In genomic region chr11:74466916-74467885, GRCh38 we compare ENCODE assay signal across 9 cellular contexts. TPM values are rescaled to one million over a fixed set of nuclear protein-coding genes. Genes with fewer than 3 reads are reported as not detected.
A peak's percentile ranks its signal among the peaks of the same experiment; 100 is the strongest.
DNase-seq lines count a peak whose midpoint lies in the region; TF ChIP-seq lines count a peak whose summit lies in the region.
"Had no signal": no experiment of that assay in that cellular context is flagged by ENCODE, and none has a peak within 500 bp of the region (broad histone marks: within the 10 kb centered on the region; RNA-seq: fewer than 3 reads in every experiment).

TSS of gene KCNE3 (minus strand) at chr11:74467549. CDS start at chr11:74457563, 9,986 bp downstream.

- H3K9me3 Mint-ChIP-seq in activated T-helper 1 cell treated with anti-CD3 and anti-CD28 coated beads, Interleukin-12 subunit alpha, Interleukin-12 subunit beta, Interleukin-2, Interleukin-4 antibody, amounts not matched to agents 30 ng/mL and 10 ng/mL and 1 ng/mL, durations not matched to agents 14 hours and 24 hours and 36 hours: no peaks in the 10 kb centered on the region
- H3K9me3 Mint-ChIP-seq in T-helper 2 cell treated with Interferon-gamma antibody and Interleukin-4, amounts not matched to agents 5 μg/mL and 100 μg/mL, for 36 hours: no peaks in the 10 kb centered on the region
- H3K9me3 Mint-ChIP-seq: activated naive CD8-positive, alpha-beta T cell treated with anti-CD3 and anti-CD28 coated beads, Interleukin-2, amount 10 ng/mL, durations not matched to agents 7 days and 5 days had no signal

- H3K4me3 ChIP-seq in H7 (ENCODE audit: insufficient read depth, low read depth, low read length) (peak within 1 kb of the TSS; percentile 59), skeletal muscle tissue (ENCODE audit: low read length in 3 of 3) (peak within 1 kb of the TSS; percentile 78 to 84 (median 80))

- no peak within 1 kb of the TSS for H3K27ac Mint-ChIP-seq in activated T-helper 1 cell treated with anti-CD3 and anti-CD28 coated beads, Interleukin-12 subunit alpha, Interleukin-12 subunit beta, Interleukin-2, Interleukin-4 antibody, amounts not matched to agents 30 ng/mL and 10 ng/mL and 1 ng/mL, durations not matched to agents 14 hours and 24 hours and 36 hours
- no peak within 1 kb of the TSS for H3K27ac Mint-ChIP-seq in T-helper 2 cell treated with Interferon-gamma antibody and Interleukin-4, amounts not matched to agents 5 μg/mL and 100 μg/mL, for 36 hours
- H3K27ac Mint-ChIP-seq: activated naive CD8-positive, alpha-beta T cell treated with anti-CD3 and anti-CD28 coated beads, Interleukin-2, amount 10 ng/mL, durations not matched to agents 7 days and 5 days had no signal

- H3K4me1 ChIP-seq in skeletal muscle tissue (ENCODE audit: control insufficient read depth in 3 of 3, insufficient read depth in 3 of 3, low read length in 3 of 3): peaks cover 10 to 26% (median 13%) of the 10 kb centered on the region in 3 donors

- DNase-seq in H7 (peak; percentile 78), kidney glomerular epithelial cell (lab: John Stamatoyannopoulos, UW) (peak; percentile 20), GM10266 (ENCODE audit: extremely low spot score) (no peak), NCI-H1436 (lab: John Stamatoyannopoulos, UW) (no peak)
- no peak for DNase-seq in activated T-helper 1 cell treated with anti-CD3 and anti-CD28 coated beads, Interleukin-12 subunit alpha, Interleukin-12 subunit beta, Interleukin-2, Interleukin-4 antibody, amounts not matched to agents 30 ng/mL and 10 ng/mL and 1 ng/mL, durations not matched to agents 14 hours and 24 hours and 36 hours (ENCODE audit: low spot score)
- DNase-seq in T-helper 2 cell treated with Interferon-gamma antibody and Interleukin-4, amounts not matched to agents 5 μg/mL and 100 μg/mL, for 36 hours (ENCODE audit: low spot score): no peak
- DNase-seq: activated naive CD8-positive, alpha-beta T cell treated with anti-CD3 and anti-CD28 coated beads, Interleukin-2, amount 10 ng/mL, durations not matched to agents 7 days and 5 days had no signal

- intact Hi-C loops in activated T-helper 1 cell treated with anti-CD3 and anti-CD28 coated beads, Interleukin-12 subunit alpha, Interleukin-12 subunit beta, Interleukin-2, Interleukin-4 antibody, amounts not matched to agents 30 ng/mL and 10 ng/mL and 1 ng/mL, durations not matched to agents 14 hours and 24 hours and 36 hours (cut with micrococcal nuclease): no loop called here

- H3K36me3 Mint-ChIP-seq in activated T-helper 1 cell treated with anti-CD3 and anti-CD28 coated beads, Interleukin-12 subunit alpha, Interleukin-12 subunit beta, Interleukin-2, Interleukin-4 antibody, amounts not matched to agents 30 ng/mL and 10 ng/mL and 1 ng/mL, durations not matched to agents 14 hours and 24 hours and 36 hours (ENCODE audit: low read depth): no peaks in the 10 kb centered on the region
- no peaks in the 10 kb centered on the region for H3K36me3 Mint-ChIP-seq in T-helper 2 cell treated with Interferon-gamma antibody and Interleukin-4, amounts not matched to agents 5 μg/mL and 100 μg/mL, for 36 hours (ENCODE audit: low read depth)
- H3K36me3 Mint-ChIP-seq: activated naive CD8-positive, alpha-beta T cell treated with anti-CD3 and anti-CD28 coated beads, Interleukin-2, amount 10 ng/mL, durations not matched to agents 7 days and 5 days had no signal

- H3K27ac ChIP-seq in cingulate gyrus (ENCODE audit: low read depth, low read length) (peak within 1 kb of the TSS; percentile 52), skeletal muscle tissue (ENCODE audit: low read depth, low read length) (no peak within 1 kb of the TSS)

- H3K36me3 ChIP-seq in H7 (replicated peaks; ENCODE audit: control insufficient read depth, insufficient read depth, low read length): no peaks in the 10 kb centered on the region
- no peaks in the 10 kb centered on the region for H3K36me3 ChIP-seq in skeletal muscle tissue (ENCODE audit: control insufficient read depth in 3 of 3, insufficient read depth in 3 of 3, low read length in 3 of 3)

- H3K27me3 ChIP-seq in H7 (ENCODE audit: control insufficient read depth, insufficient read depth, low read length): no peaks in the 10 kb centered on the region
- no peaks in the 10 kb centered on the region for H3K27me3 ChIP-seq in skeletal muscle tissue (ENCODE audit: control insufficient read depth in 3 of 3, insufficient read depth in 3 of 3, low read length in 3 of 3)

- H3K4me3 Mint-ChIP-seq in activated T-helper 1 cell treated with anti-CD3 and anti-CD28 coated beads, Interleukin-12 subunit alpha, Interleukin-12 subunit beta, Interleukin-2, Interleukin-4 antibody, amounts not matched to agents 30 ng/mL and 10 ng/mL and 1 ng/mL, durations not matched to agents 14 hours and 24 hours and 36 hours: no peak within 1 kb of the TSS
- H3K4me3 Mint-ChIP-seq in T-helper 2 cell treated with Interferon-gamma antibody and Interleukin-4, amounts not matched to agents 5 μg/mL and 100 μg/mL, for 36 hours: no peak within 1 kb of the TSS
- H3K4me3 Mint-ChIP-seq: activated naive CD8-positive, alpha-beta T cell treated with anti-CD3 and anti-CD28 coated beads, Interleukin-2, amount 10 ng/mL, durations not matched to agents 7 days and 5 days had no signal

- no peaks in the 10 kb centered on the region for H3K9me3 ChIP-seq in skeletal muscle tissue (ENCODE audit: control insufficient read depth in 3 of 3, low read length in 3 of 3)

- H3K9ac ChIP-seq in skeletal muscle tissue (ENCODE audit: low read depth in 1 of 3, low read length in 3 of 3): peak within 1 kb of the TSS; percentile 51 to 76 (median 62)

- no peak for TF ChIP-seq CTCF in GM10266 (IDR thresholded peaks at IDR 0.05; ENCODE audit: control insufficient read depth, insufficient read depth, low read depth, missing control alignments)

- H3K4me1 Mint-ChIP-seq in activated T-helper 1 cell treated with anti-CD3 and anti-CD28 coated beads, Interleukin-12 subunit alpha, Interleukin-12 subunit beta, Interleukin-2, Interleukin-4 antibody, amounts not matched to agents 30 ng/mL and 10 ng/mL and 1 ng/mL, durations not matched to agents 14 hours and 24 hours and 36 hours (ENCODE audit: low read depth): no peaks in the 10 kb centered on the region
- H3K4me1 Mint-ChIP-seq in T-helper 2 cell treated with Interferon-gamma antibody and Interleukin-4, amounts not matched to agents 5 μg/mL and 100 μg/mL, for 36 hours (ENCODE audit: low read depth): peaks cover 2% of the 10 kb centered on the region

- H3K27me3 Mint-ChIP-seq in activated T-helper 1 cell treated with anti-CD3 and anti-CD28 coated beads, Interleukin-12 subunit alpha, Interleukin-12 subunit beta, Interleukin-2, Interleukin-4 antibody, amounts not matched to agents 30 ng/mL and 10 ng/mL and 1 ng/mL, durations not matched to agents 14 hours and 24 hours and 36 hours (ENCODE audit: insufficient read depth): peaks cover 29% of the 10 kb centered on the region
- H3K27me3 Mint-ChIP-seq in T-helper 2 cell treated with Interferon-gamma antibody and Interleukin-4, amounts not matched to agents 5 μg/mL and 100 μg/mL, for 36 hours (ENCODE audit: low read depth): peaks cover 39% of the 10 kb centered on the region

RNA-seq across cellular contexts. Expression of gene KCNE3, which starts in this region (rescaled TPM):
- 26.7 and 27.5 TPM in 2 replicates for total RNA-seq in H7 (2014; rRNA removed; shearing (Covaris generic))
- total RNA-seq in skeletal muscle tissue: 4.7 TPM
- not detected in 2 replicates for total RNA-seq in activated T-helper 1 cell treated with anti-CD3 and anti-CD28 coated beads, Interleukin-12 subunit alpha, Interleukin-12 subunit beta, Interleukin-2, Interleukin-4 antibody, amounts not matched to agents 30 ng/mL and 10 ng/mL and 1 ng/mL, durations not matched to agents 14 hours and 24 hours and 36 hours

Comparison
In these comparisons a context has a peak if more than half of its experiments do, and no peak if none do; other contexts are left out.
1. DNase-seq: peak in H7 (single experiment) and kidney glomerular epithelial cell (single experiment); none in GM10266 (single experiment), activated T-helper 1 cell treated with anti-CD3 and anti-CD28 coated beads, Interleukin-12 subunit alpha, Interleukin-12 subunit beta, Interleukin-2, Interleukin-4 antibody, amounts not matched to agents 30 ng/mL and 10 ng/mL and 1 ng/mL, durations not matched to agents 14 hours and 24 hours and 36 hours (single experiment), NCI-H1436 (single experiment) and T-helper 2 cell treated with Interferon-gamma antibody and Interleukin-4, amounts not matched to agents 5 μg/mL and 100 μg/mL, for 36 hours (single experiment).